Comparison of ENCODE assay signal across 29 cellular contexts in genomic region chr2:120642646-120643045, GRCh38.
"Had no signal": no experiment of that assay in that cellular context is flagged by ENCODE, and none has a peak within 500 bp of the region (broad histone marks: within the 10 kb centered on the region; RNA-seq: fewer than 3 reads in every experiment).

No MANE protein-coding gene starts in this region.

- ATAC-seq: activated CD4-positive, CD25-positive, alpha-beta regulatory T cell treated with anti-CD3 and anti-CD28 coated beads, Interleukin-2, amount 50 U/mL, for 24 hours; activated CD8-positive, alpha-beta T cell treated with anti-CD3 and anti-CD28 coated beads for 36 hours; activated T-cell treated with anti-CD3 and anti-CD28 coated beads, Interleukin-2, amount 50 U/mL, for 4 hours; activated T-helper 17 cell treated with anti-CD3 and anti-CD28 coated beads, Interleukin-2, amount 50 U/mL, for 72 hours; esophagus mucosa; gastrocnemius medialis; T-cell had no signal

- H3K27me3 ChIP-seq: brain microvascular endothelial cell, gastrocnemius medialis had no signal

- H3K4me1 ChIP-seq: gastrocnemius medialis had no signal

- H3K36me3 ChIP-seq: brain microvascular endothelial cell, gastrocnemius medialis, WERI-Rb-1 had no signal

- DNase-seq: activated B cell treated with CpG ODN at 0.5 μM for 24 hours; activated CD4-positive, alpha-beta T cell treated with anti-CD3 and anti-CD28 coated beads for 48 hours; activated CD4-positive, alpha-beta T cell treated with anti-CD3 and anti-CD28 coated beads, Interleukin-2, amount 50 U/mL, for 1 hour; activated CD4-positive, alpha-beta T cell treated with anti-CD3 and anti-CD28 coated beads, Interleukin-2, amount 50 U/mL, for 48 hours; activated CD8-positive, alpha-beta memory T cell treated with anti-CD3 and anti-CD28 coated beads for 24 hours; activated CD8-positive, alpha-beta T cell treated with anti-CD3 and anti-CD28 coated beads for 36 hours; activated effector memory CD4-positive, alpha-beta T cell treated with Interleukin-2 at 50 U/mL for 16 hours; activated gamma-delta T cell treated with Interleukin-2 at 50 U/mL for 16 hours; activated naive CD4-positive, alpha-beta T cell treated with anti-CD3 and anti-CD28 coated beads, Interleukin-2, amount 50 U/mL, for 16 hours; activated naive CD4-positive, alpha-beta T cell treated with Interleukin-2 at 50 U/mL for 16 hours; activated T-cell treated with anti-CD3 and anti-CD28 coated beads, Interleukin-2, amount 50 U/mL, for 4 hours; amniotic stem cell; anterior cingulate cortex; brain microvascular endothelial cell; caudate nucleus; effector CD8-positive, alpha-beta T cell; foreskin fibroblast; gastrocnemius medialis; glutamatergic neuron; SW 1271; T-cell; T1000; WERI-Rb-1 had no signal

- FAIRE-seq: astrocyte, bronchial epithelial cell, colon had no signal

- H3K9me3 ChIP-seq: gastrocnemius medialis had no signal

- H3K4me3 ChIP-seq: gastrocnemius medialis had no signal

- H3K27ac ChIP-seq: brain microvascular endothelial cell, gastrocnemius medialis, WERI-Rb-1 had no signal
